Comparison of ENCODE assay signal across 8 cellular contexts in the genomic region with DNA sequence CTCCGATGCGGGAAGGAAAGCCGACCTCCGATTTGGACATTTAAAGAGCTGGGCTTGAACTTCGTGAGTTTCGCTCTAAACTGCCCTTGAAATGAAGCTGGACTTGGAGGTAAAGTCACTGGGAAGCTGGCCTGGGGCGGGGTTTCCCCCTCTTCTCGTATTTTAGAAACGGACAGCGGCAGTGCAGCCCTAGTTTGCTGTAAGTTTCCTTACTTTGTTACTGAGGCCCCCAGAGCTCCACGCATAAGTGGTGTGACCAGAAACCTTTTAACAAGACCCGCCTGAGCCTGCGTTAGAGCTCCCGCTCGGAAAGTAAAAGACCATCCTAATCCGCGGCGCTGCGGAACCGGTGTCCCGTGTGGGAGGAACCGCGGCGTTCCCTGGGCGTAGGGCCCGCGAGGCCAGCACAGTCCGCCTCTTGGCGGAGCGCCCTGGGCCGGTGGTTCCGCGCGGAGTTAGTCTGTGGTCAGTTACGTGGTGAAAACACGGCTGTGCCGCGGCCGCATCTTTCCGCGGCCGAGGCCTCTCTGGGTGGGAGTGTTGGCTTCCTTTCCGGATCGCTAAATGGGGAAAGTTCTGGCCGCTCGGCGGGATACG. TPM values are rescaled to one million over a fixed set of nuclear protein-coding genes. Genes with fewer than 3 reads are reported as not detected.
DNase-seq lines count a peak whose midpoint lies in the region; ATAC-seq, FAIRE-seq and TF ChIP-seq lines count a peak whose summit lies in the region.

No MANE protein-coding gene starts in this region.

- BruUV-seq in Caco-2 (replicated peaks; lab: Mats Ljungman, UMichigan) = no TSS peak

- H2AK5ac ChIP-seq in H1 (ENCODE audit: low read depth, low read length) = no peak overlapping the region

- peaks cover 13% of the 10 kb centered on the region for H3K23me2 ChIP-seq in H1 (ENCODE audit: low read depth, low read length)

- TF ChIP-seq EP300 in H1 (IDR thresholded peaks at IDR 0.05; ENCODE audit: borderline replicate concordance in 1 of 2, low read depth in 2 of 2, low read length in 2 of 2) (no peak), stomach (IDR thresholded peaks at IDR 0.05) (no peak)

- no peaks in the 10 kb centered on the region for H3K27me3 Mint-ChIP-seq in Caco-2 (ENCODE audit: insufficient read depth, unreplicated experiment)
- H3K27me3 Mint-ChIP-seq in WTC11 (ENCODE audit: low read depth) = peaks cover 36% of the 10 kb centered on the region

- H3K14ac ChIP-seq in H1 (ENCODE audit: insufficient read length) = no peak overlapping the region

- H3K36me3 ChIP-seq in Caco-2 (ENCODE audit: control insufficient read depth, insufficient read depth, low read length) (no peaks in the 10 kb centered on the region), HUES64 (ENCODE audit: insufficient read depth, low read length) (no peaks in the 10 kb centered on the region), H1 (ENCODE audit: control insufficient read depth in 2 of 4, insufficient read depth in 4 of 4, low read length in 3 of 4) (0 out of 8 replicates have a peak, but pooled peaks cover 0 to 5% (median 0%) of the 10 kb centered on the region in 4 experiments), stomach (no peaks in the 10 kb centered on the region)

- H4K91ac ChIP-seq in H1 (replicated peaks; ENCODE audit: insufficient read length, low read length) = no peak overlapping the region

- ATAC-seq in WTC11 (peak; percentile 3), GM18861 (IDR thresholded peaks at IDR 0.05; ENCODE audit: unreplicated experiment) (no peak), HG03439 (IDR thresholded peaks at IDR 0.05; ENCODE audit: unreplicated experiment) (no peak)

- no peak overlapping the region for H2BK120ac ChIP-seq in H1 (replicated peaks; ENCODE audit: low read depth, low read length)

- POLR2A ChIA-PET in Caco-2 (lab: Charles Lee) = interaction anchor here (0.6 kb wide), 1 partner anchor 621 kb away, joined by 4 read pairs; no protein-coding TSS in a partner anchor
- POLR2A ChIA-PET in WTC11 (lab: Charles Lee) = interaction anchor here (0.6 to 1.5 kb wide), 2 partner anchors 12 to 13 kb away, joined by 3 to 9 read pairs; no protein-coding TSS in a partner anchor
- POLR2A ChIA-PET in H1 (lab: Charles Lee; ENCODE audit: partially characterized antibody) = interaction anchor here (0.7 to 5.4 kb wide), 8 partner anchors 10 to 168 kb away, joined by 3 to 25 read pairs (median 3); no protein-coding TSS in a partner anchor

- DNase-seq in Caco-2 (peak in 1 of 2 experiments; percentile 49), WTC11 (ENCODE audit: low spot score) (peak; percentile 33), H1 (ENCODE audit: low read depth in 1 of 2, low spot score in 2 of 2) (peak in 1 of 2 experiments; percentile 71), lung microvascular endothelial cell (ENCODE audit: low read depth in 2 of 2) (peak; percentile 72 to 85), stomach (peak; percentile 79)

- H3K18ac ChIP-seq in H1 (ENCODE audit: extremely low read depth, low read length) = peak overlapping the region; percentile 64

- no peak overlapping the region for H2BK15ac ChIP-seq in H1 (ENCODE audit: low read length)

- no peaks in the 10 kb centered on the region for H3K79me1 ChIP-seq in H1 (ENCODE audit: low read depth, low read length)

- H3K4me1 Mint-ChIP-seq in Caco-2 (ENCODE audit: low read depth, unreplicated experiment) = peaks cover 11% of the 10 kb centered on the region
- H3K4me1 Mint-ChIP-seq in WTC11 = peaks cover 27% of the 10 kb centered on the region

- peak overlapping the region; percentile 86 for H3K9ac ChIP-seq in HUES64 (ENCODE audit: low read depth, low read length)
- peak overlapping the region in 3 of 4 experiments; percentile 3 to 54 (median 48); a peak in 5 of 7 replicates for H3K9ac ChIP-seq in H1 (replicated peaks in 1 of 4; ENCODE audit: extremely low read depth in 1 of 4, low read depth in 3 of 4, low read length in 3 of 4)

- peaks cover 0 to 7% of the 10 kb centered on the region in 2 experiments; a peak in 1 of 4 replicates for H3K79me2 ChIP-seq in H1 (ENCODE audit: control insufficient read depth in 1 of 2, insufficient read depth in 2 of 2, low read length in 2 of 2)

- whole genome bisulfite sequencing in HUES64 = under 1% methylated on average over 48 of the region's 48 CpGs
- 2% methylated on average over 46 of the region's 48 CpGs; no CpG with 5 or more reads in 1 of the 2 experiments for WGBS in H1 (ENCODE audit: extremely low coverage in 1 of 2, insufficient coverage in 1 of 2, insufficient read length in 1 of 2, insufficient replicate concordance in 2 of 2, low coverage in 1 of 2, low lambda C conversion rate in 2 of 2, missing lambda C conversion rate in 1 of 2), 2 experiments
- WGBS in stomach, 5 donors = 0 to 1% (median 0%) methylated on average over 12 to 48 of the region's 48 CpGs

- no peaks in the 10 kb centered on the region for H3K27me3 ChIP-seq in Caco-2 (replicated peaks; ENCODE audit: control insufficient read depth, insufficient read depth, low read length)
- H3K27me3 ChIP-seq in HUES64 (ENCODE audit: insufficient read depth, low read length) = peaks cover 45% of the 10 kb centered on the region
- H3K27me3 ChIP-seq in H1 (replicated peaks in 1 of 4; ENCODE audit: control insufficient read depth in 3 of 4, extremely low read depth in 1 of 4, insufficient read depth in 3 of 4, low read length in 3 of 4) = peaks cover 3 to 25% (median 17%) of the 10 kb centered on the region in 4 experiments
- H3K27me3 ChIP-seq in stomach = no peaks in the 10 kb centered on the region

- 0 out of 2 replicates have a peak overlapping the region, but pooled peaks have one; percentile 22 for H2BK12ac ChIP-seq in H1 (ENCODE audit: low read depth, low read length)

- peaks cover 4% of the 10 kb centered on the region for H3K36me3 Mint-ChIP-seq in Caco-2 (ENCODE audit: insufficient read depth, unreplicated experiment)
- H3K36me3 Mint-ChIP-seq in WTC11 = no peaks in the 10 kb centered on the region

- peak overlapping the region; percentile 92 for H2AFZ ChIP-seq in H1 (ENCODE audit: low read length)

- TF ChIP-seq POLR2A in H1 (IDR thresholded peaks at IDR 0.05; ENCODE audit: control extremely low read depth in 1 of 2, low read depth in 2 of 2, low read length in 2 of 2) (peak in 1 of 2 experiments; percentile 33; a peak in 1 of 3 replicates), stomach (IDR thresholded peaks at IDR 0.05) (no peak)

- H3K4me3 Mint-ChIP-seq in Caco-2 (ENCODE audit: unreplicated experiment) (peak overlapping the region; percentile 79), WTC11 (peak overlapping the region; percentile 72)

- TF ChIP-seq RAD21 in H1 (IDR thresholded peaks at IDR 0.05 in 1 of 2, conservative IDR thresholded peaks at IDR 0.05 in 1 of 2; ENCODE audit: low read depth in 2 of 2, low read length in 2 of 2) = no peak

- H3K27ac Mint-ChIP-seq in Caco-2 (ENCODE audit: unreplicated experiment) (peak overlapping the region; percentile 78), WTC11 (no peak overlapping the region)

- H3K4me1 ChIP-seq in Caco-2 (peaks cover 4% of the 10 kb centered on the region; the same call in 1 of the 2 replicates), HUES64 (ENCODE audit: insufficient read depth, low read length) (peaks cover 26% of the 10 kb centered on the region), H1 (replicated peaks in 1 of 4; ENCODE audit: control insufficient read depth in 3 of 4, insufficient read depth in 4 of 4, low read length in 3 of 4) (peaks cover 0 to 19% (median 10%) of the 10 kb centered on the region in 4 experiments; a peak in 6 of 7 replicates), stomach (peaks cover 0 to 35% (median 8%) of the 10 kb centered on the region in 4 donors)

- no peak overlapping the region for H2BK5ac ChIP-seq in H1 (ENCODE audit: low read depth, low read length)

- no peaks in the 10 kb centered on the region for H4K20me1 ChIP-seq in H1 (replicated peaks in 1 of 2; ENCODE audit: control insufficient read depth in 1 of 2, insufficient read depth in 2 of 2, low read length in 2 of 2)

- no peak for FAIRE-seq in H1 (lab: Jason Lieb, UNC)

- no peak overlapping the region for H3K23ac ChIP-seq in H1 (ENCODE audit: insufficient read length)

- intact Hi-C loops in Caco-2 (cut with micrococcal nuclease; ENCODE audit: unreplicated experiment) (no loop called here), stomach (cut with DNase I; ENCODE audit: low total_unique reads) (no loop called here)

- CTCF ChIA-PET in Caco-2 (lab: Charles Lee) = interaction anchor here (0.6 to 1.5 kb wide), 3 partner anchors 36 to 129 kb away, joined by 3 to 5 read pairs (median 4); no protein-coding TSS in a partner anchor
- CTCF ChIA-PET in WTC11 (lab: Charles Lee) = interaction anchor here (1.0 to 1.1 kb wide), 2 partner anchors 73 to 129 kb away, joined by 3 to 7 read pairs; no protein-coding TSS in a partner anchor
- CTCF ChIA-PET in H1 (lab: Charles Lee; ENCODE audit: partially characterized antibody) = interaction anchor here (1.3 to 1.4 kb wide), 2 partner anchors 17 to 101 kb away, joined by 3 to 4 read pairs; no protein-coding TSS in a partner anchor

- H4K8ac ChIP-seq in H1 (ENCODE audit: extremely low read depth, insufficient read depth, low read length) = no peak overlapping the region; the same call in 1 of the 2 replicates

- no peak overlapping the region for H3K4ac ChIP-seq in H1 (replicated peaks; ENCODE audit: insufficient read length, low read depth, low read length)

- H3K9me3 ChIP-seq in Caco-2 (no peaks in the 10 kb centered on the region), HUES64 (ENCODE audit: insufficient read depth, low read depth, low read length) (no peaks in the 10 kb centered on the region), H1 (ENCODE audit: insufficient read depth in 2 of 2, low read depth in 1 of 2, low read length in 1 of 2) (no peaks in the 10 kb centered on the region), stomach (no peaks in the 10 kb centered on the region)

- no peak overlapping the region for H4K5ac ChIP-seq in H1 (ENCODE audit: insufficient read length, low read depth, low read length)

- H3K27ac ChIP-seq in HUES64 (ENCODE audit: low read depth, low read length) = no peak overlapping the region
- no peak overlapping the region for H3K27ac ChIP-seq in H1 (ENCODE audit: low read depth, low read length)
- peak overlapping the region; percentile 90 to 98 (median 95) for H3K27ac ChIP-seq in stomach

- peak overlapping the region; percentile 43 for H3K4me3 ChIP-seq in Caco-2 (ENCODE audit: low read depth, low read length)
- H3K4me3 ChIP-seq in HUES64 (ENCODE audit: low read length) = peak overlapping the region; percentile 66
- peak overlapping the region; percentile 75 to 84 (median 80) for H3K4me3 ChIP-seq in H1 (ENCODE audit: extremely low read depth in 1 of 4, insufficient read depth in 2 of 4, low read depth in 3 of 4, low read length in 4 of 4)
- peak overlapping the region; percentile 69 to 86 (median 80) for H3K4me3 ChIP-seq in stomach

- no peak overlapping the region for H2BK20ac ChIP-seq in H1 (ENCODE audit: low read length)

- no peak for TF ChIP-seq CTCF in Caco-2 (IDR thresholded peaks at IDR 0.05; ENCODE audit: insufficient read depth in 1 of 2, low read depth in 1 of 2, low read length in 1 of 2, severe bottlenecking in 1 of 2, unreplicated experiment in 1 of 2)
- TF ChIP-seq CTCF in WTC11 (IDR thresholded peaks at IDR 0.05) = no peak
- TF ChIP-seq CTCF in H1 (IDR thresholded peaks at IDR 0.05; ENCODE audit: control extremely low read depth in 1 of 3, insufficient read depth in 1 of 3, low read depth in 1 of 3, low read length in 3 of 3) = no peak
- TF ChIP-seq CTCF in stomach (IDR thresholded peaks at IDR 0.05) = no peak

- H3K9me3 Mint-ChIP-seq in Caco-2 (ENCODE audit: unreplicated experiment) (no peaks in the 10 kb centered on the region), WTC11 (no peaks in the 10 kb centered on the region)

- no peak overlapping the region for H3K56ac ChIP-seq in H1 (replicated peaks; ENCODE audit: insufficient read length, low read depth, low read length)

- H3K4me2 ChIP-seq in H1 (ENCODE audit: insufficient read depth in 1 of 2, low read depth in 2 of 2, low read length in 2 of 2) = peak overlapping the region; percentile 88 to 93

RNA-seq across cellular contexts. Expression of gene B3GNT5, which starts 0.4 kb away (rescaled TPM):
- total RNA-seq in Caco-2 (2022) = 9.4 and 10.9 TPM in 2 replicates
- 8.9 TPM for polyA plus RNA-seq in HUES64 (2013, experiment 1 of 2)
- polyA plus RNA-seq in HUES64 (2013, experiment 2 of 2) = 10.1 TPM
- 6.8 to 7.7 TPM (median 7.3 TPM) in 3 replicates for total RNA-seq in WTC11 (2021)
- 8.0 and 9.7 TPM in 2 replicates for total RNA-seq in H1 (2021; fragmentation: NEBNext Ultra II Directional; extraction: Animal tissue kit (Norgen Biotek cat#: 25700))
- 1.7 and 2.4 TPM in 2 replicates for polyA plus RNA-seq in H1 (2011; rRNA removed)
- 2.9 TPM for polyA plus RNA-seq in H1 (2011; cell fraction: cytosol; rRNA removed)
- polyA plus RNA-seq in H1 (2011; cell fraction: nucleus; rRNA removed) = 1.7 TPM
- 2.8 to 6.5 TPM (median 4.6 TPM) in 4 replicates for polyA plus RNA-seq in H1 (2012, experiment 1 of 2)
- polyA plus RNA-seq in H1 (2012, experiment 2 of 2) = 0.29 TPM
- polyA plus RNA-seq in H1 (2013, experiment 1 of 2) = 5.3 TPM
- 6.0 TPM for polyA plus RNA-seq in H1 (2013, experiment 2 of 2)
- 6.2 and 9.8 TPM in 2 replicates for polyA minus RNA-seq in H1 (2011; rRNA and poly(A)+ RNA removed)
- 4.0 TPM for polyA minus RNA-seq in H1 (2011; cell fraction: cytosol; rRNA and poly(A)+ RNA removed)
- 13.1 TPM for polyA minus RNA-seq in H1 (2011; cell fraction: nucleus; rRNA and poly(A)+ RNA removed)
- total RNA-seq in lung microvascular endothelial cell = 22.7 and 31.3 TPM in 2 replicates
- 10 to 100 TPM in 2 of 5 donors, 1 to 10 TPM in 3; 4.1 to 39.7 (median 9.0) TPM for total RNA-seq in stomach
- polyA plus RNA-seq in stomach = 1 to 10 TPM; 5.0 to 7.6 (median 6.1) TPM

Comparison
In these comparisons a context has a peak if more than half of its experiments do, and no peak if none do; other contexts are left out.
1. H3K27ac ChIP-seq: peak in stomach (5 of 5); none in HUES64 (single experiment) and H1 (single experiment).
2. Peak in every context shown above with its lines, with median percentiles within 50 percentile points of each other: H3K4me3 ChIP-seq.